In the genomic region with DNA sequence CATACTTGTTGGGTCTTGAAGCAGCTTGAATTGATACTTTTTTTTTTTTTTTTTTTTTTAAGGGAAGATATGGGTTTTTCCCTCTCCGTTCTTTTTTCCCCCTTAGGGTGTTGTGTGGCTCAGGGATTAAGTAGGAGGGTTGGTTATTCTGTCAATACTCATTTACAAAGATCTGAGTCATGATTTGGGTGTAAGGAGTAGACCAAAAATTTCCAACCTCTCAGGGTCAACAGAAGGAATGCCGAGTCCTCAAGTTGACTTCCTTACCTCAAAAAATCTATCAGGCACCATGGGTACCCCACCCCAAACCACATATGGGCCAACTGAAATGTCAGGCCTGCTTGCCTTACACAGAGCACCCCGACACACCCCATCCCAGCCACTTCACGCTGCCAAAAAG, we compare ENCODE assay signal across 28 cellular contexts.
DNase-seq lines count a peak whose midpoint lies in the region; ATAC-seq, FAIRE-seq and TF ChIP-seq lines count a peak whose summit lies in the region.
"Had no signal": no experiment of that assay in that cellular context is flagged by ENCODE, and none has a peak within 500 bp of the region (broad histone marks: within the 10 kb centered on the region; RNA-seq: fewer than 3 reads in every experiment).

No MANE protein-coding gene starts in this region.

- H3K27ac ChIP-seq in DND-41 (ENCODE audit: low read length) (peak overlapping the region; percentile 70), H9 (ENCODE audit: insufficient read length, low read depth, low read length) (no peak overlapping the region), astrocyte (ENCODE audit: low read depth, low read length) (no peak overlapping the region)
- H3K27ac ChIP-seq: gastrocnemius medialis, PC-9, psoas muscle, stomach, transverse colon, VCaP had no signal

- H3K27me3 ChIP-seq in DND-41 (ENCODE audit: insufficient read depth, low read length, poor library complexity): no peaks in the 10 kb centered on the region
- H3K27me3 ChIP-seq in H9 (ENCODE audit: insufficient read depth, low read length): no peaks in the 10 kb centered on the region
- no peaks in the 10 kb centered on the region for H3K27me3 ChIP-seq in astrocyte (ENCODE audit: insufficient read depth, low read length)
- H3K27me3 ChIP-seq: gastrocnemius medialis, stomach, transverse colon had no signal

- H3K4ac ChIP-seq in H9 (ENCODE audit: low read depth, low read length): no peak overlapping the region

- no peak overlapping the region for H3K23ac ChIP-seq in H9 (ENCODE audit: insufficient read length, low read depth, low read length)

- no peak overlapping the region for H2BK12ac ChIP-seq in H9 (ENCODE audit: insufficient read length, low read depth, low read length)

- no peak for FAIRE-seq in astrocyte (lab: Jason Lieb, UNC)
- FAIRE-seq: endometrium, GM12892 had no signal

- H2AK5ac ChIP-seq in H9 (ENCODE audit: insufficient read length, low read length): no peak overlapping the region

- no peaks in the 10 kb centered on the region for H3K79me1 ChIP-seq in H9 (ENCODE audit: insufficient read depth, low read depth, low read length, poor library complexity, severe bottlenecking)

- H3K36me3 ChIP-seq in DND-41 (ENCODE audit: insufficient read depth, low read length): peaks cover 87% of the 10 kb centered on the region
- H3K36me3 ChIP-seq in astrocyte (ENCODE audit: insufficient read depth, low read length): no peaks in the 10 kb centered on the region
- H3K36me3 ChIP-seq: gastrocnemius medialis, stomach, transverse colon had no signal

- no peak overlapping the region for H3K18ac ChIP-seq in H9 (ENCODE audit: insufficient read length, low read depth, low read length)

- H3K9ac ChIP-seq in DND-41 (ENCODE audit: low read depth, low read length) (no peak overlapping the region), H9 (ENCODE audit: extremely low read depth, insufficient read length, low read length) (no peak overlapping the region), astrocyte (ENCODE audit: low read length) (no peak overlapping the region)

- H3K79me2 ChIP-seq in DND-41 (ENCODE audit: insufficient read depth, low read length) (peaks cover 100% of the 10 kb centered on the region), H9 (ENCODE audit: insufficient read depth, low read length) (no peaks in the 10 kb centered on the region; the same call in 1 of the 2 replicates), astrocyte (ENCODE audit: insufficient read depth, low read length) (peaks cover 3% of the 10 kb centered on the region)

- H3K9me3 ChIP-seq in DND-41 (ENCODE audit: insufficient read depth, low read length, severe bottlenecking): no peaks in the 10 kb centered on the region
- no peaks in the 10 kb centered on the region for H3K9me3 ChIP-seq in H9 (ENCODE audit: control insufficient read depth, low read depth, low read length)
- no peaks in the 10 kb centered on the region for H3K9me3 ChIP-seq in astrocyte (ENCODE audit: insufficient read depth, low read depth, low read length)
- H3K9me3 ChIP-seq: gastrocnemius medialis, psoas muscle, stomach, transverse colon had no signal

- TF ChIP-seq CTCF in DND-41 (IDR thresholded peaks at IDR 0.05; ENCODE audit: borderline replicate concordance, extremely low read depth, low read length, poor library complexity, severe bottlenecking) (no peak), H9 (conservative IDR thresholded peaks at IDR 0.05) (no peak), astrocyte (IDR thresholded peaks at IDR 0.05; ENCODE audit: insufficient read depth, low read depth, low read length) (no peak)

- WGBS in H9 (ENCODE audit: extremely low coverage, insufficient read length, low lambda C conversion rate): no CpG with 5 or more reads among the region's 4 CpGs

- H3K27ac Mint-ChIP-seq in H9: peak overlapping the region in 2 of 3 experiments; percentile 64 to 70; a peak in 2 of 7 replicates
- peak overlapping the region; percentile 53 for H3K27ac Mint-ChIP-seq in astrocyte (ENCODE audit: unreplicated experiment)
- H3K27ac Mint-ChIP-seq: activated CD4-positive, alpha-beta T cell treated with anti-CD3 and anti-CD28 coated beads, Interleukin-2, amount 10 ng/mL, durations not matched to agents 7 days and 5 days; activated CD8-positive, alpha-beta memory T cell treated with anti-CD3 and anti-CD28 coated beads, Interleukin-2, amount 10 ng/mL, durations not matched to agents 7 days and 5 days; activated naive CD4-positive, alpha-beta T cell treated with anti-CD3 and anti-CD28 coated beads, Interleukin-2, amount 50 U/mL, for 72 hours; activated T-helper 2 cell treated with anti-CD3 and anti-CD28 coated beads, Interferon-gamma antibody, Interleukin-2, Interleukin-4, amounts not matched to agents 10 μg/mL and 5 μg/mL and 100 μg/mL, durations not matched to agents 14 hours and 24 hours and 36 hours; dendritic cell treated with granulocyte-macrophage colony-stimulating factor and Interleukin-4, amounts not matched to agents 40 ng/mL and 50 ng/mL, for 4 days; T-helper 2 cell treated with Interferon-gamma antibody and Interleukin-4, amounts not matched to agents 5 μg/mL and 100 μg/mL, for 36 hours had no signal

- no peak overlapping the region for H2BK15ac ChIP-seq in H9 (ENCODE audit: low read depth, low read length)

- no peak overlapping the region for H4K5ac ChIP-seq in H9 (ENCODE audit: insufficient read length, low read depth, low read length)

- H3K27me3 Mint-ChIP-seq in H9 (ENCODE audit: low read depth) (no peaks in the 10 kb centered on the region), astrocyte (ENCODE audit: low read depth, unreplicated experiment) (no peaks in the 10 kb centered on the region)
- H3K27me3 Mint-ChIP-seq: activated CD4-positive, alpha-beta T cell treated with anti-CD3 and anti-CD28 coated beads, Interleukin-2, amount 10 ng/mL, durations not matched to agents 7 days and 5 days; activated CD8-positive, alpha-beta memory T cell treated with anti-CD3 and anti-CD28 coated beads, Interleukin-2, amount 10 ng/mL, durations not matched to agents 7 days and 5 days; dendritic cell treated with granulocyte-macrophage colony-stimulating factor and Interleukin-4, amounts not matched to agents 40 ng/mL and 50 ng/mL, for 4 days had no signal

- H2AFZ ChIP-seq in DND-41 (ENCODE audit: low read depth, low read length) (no peak overlapping the region), H9 (ENCODE audit: low read length) (no peak overlapping the region), astrocyte (ENCODE audit: low read depth, low read length) (no peak overlapping the region)
- H2AFZ ChIP-seq: PC-9 had no signal

- H2BK20ac ChIP-seq in H9 (ENCODE audit: low read depth, low read length, poor library complexity, severe bottlenecking): no peak overlapping the region

- H3K9me3 Mint-ChIP-seq in H9: no peaks in the 10 kb centered on the region
- H3K9me3 Mint-ChIP-seq in astrocyte (ENCODE audit: unreplicated experiment): peaks cover 3% of the 10 kb centered on the region
- H3K9me3 Mint-ChIP-seq: activated CD4-positive, alpha-beta T cell treated with anti-CD3 and anti-CD28 coated beads, Interleukin-2, amount 10 ng/mL, durations not matched to agents 7 days and 5 days; activated naive CD4-positive, alpha-beta T cell treated with anti-CD3 and anti-CD28 coated beads, Interleukin-2, amount 50 U/mL, for 72 hours; activated T-helper 2 cell treated with anti-CD3 and anti-CD28 coated beads, Interferon-gamma antibody, Interleukin-2, Interleukin-4, amounts not matched to agents 10 μg/mL and 5 μg/mL and 100 μg/mL, durations not matched to agents 14 hours and 24 hours and 36 hours; dendritic cell treated with granulocyte-macrophage colony-stimulating factor and Interleukin-4, amounts not matched to agents 40 ng/mL and 50 ng/mL, for 4 days; T-helper 2 cell treated with Interferon-gamma antibody and Interleukin-4, amounts not matched to agents 5 μg/mL and 100 μg/mL, for 36 hours had no signal

- H3K4me3 Mint-ChIP-seq in H9 (no peak overlapping the region), astrocyte (ENCODE audit: unreplicated experiment) (no peak overlapping the region)
- H3K4me3 Mint-ChIP-seq: activated CD4-positive, alpha-beta T cell treated with anti-CD3 and anti-CD28 coated beads, Interleukin-2, amount 10 ng/mL, durations not matched to agents 7 days and 5 days; activated CD8-positive, alpha-beta memory T cell treated with anti-CD3 and anti-CD28 coated beads, Interleukin-2, amount 10 ng/mL, durations not matched to agents 7 days and 5 days; dendritic cell treated with granulocyte-macrophage colony-stimulating factor and Interleukin-4, amounts not matched to agents 40 ng/mL and 50 ng/mL, for 4 days; T-helper 2 cell treated with Interferon-gamma antibody and Interleukin-4, amounts not matched to agents 5 μg/mL and 100 μg/mL, for 36 hours had no signal

- H2BK120ac ChIP-seq in H9 (ENCODE audit: low read depth, low read length, poor library complexity, severe bottlenecking): no peak overlapping the region

- H3K4me3 ChIP-seq in DND-41 (ENCODE audit: low read depth in 1 of 2, low read length in 2 of 2) (no peak overlapping the region), astrocyte (ENCODE audit: insufficient read depth, low read depth, low read length) (no peak overlapping the region)
- H3K4me3 ChIP-seq: gastrocnemius medialis, PC-9, psoas muscle, stomach, transverse colon had no signal

- H3K4me1 Mint-ChIP-seq in H9: peaks cover 48 to 66% of the 10 kb centered on the region in 2 experiments
- peaks cover 26% of the 10 kb centered on the region for H3K4me1 Mint-ChIP-seq in astrocyte (ENCODE audit: low read depth, unreplicated experiment)
- H3K4me1 Mint-ChIP-seq: activated CD4-positive, alpha-beta T cell treated with anti-CD3 and anti-CD28 coated beads, Interleukin-2, amount 10 ng/mL, durations not matched to agents 7 days and 5 days had no signal

- H4K20me1 ChIP-seq in DND-41 (ENCODE audit: insufficient read depth, low read length): 0 out of 2 replicates have a peak, but pooled peaks cover 5% of the 10 kb centered on the region
- no peaks in the 10 kb centered on the region for H4K20me1 ChIP-seq in H9 (ENCODE audit: control insufficient read depth, insufficient read depth, insufficient read length)
- peaks cover 17% of the 10 kb centered on the region for H4K20me1 ChIP-seq in astrocyte (ENCODE audit: insufficient read depth, low read length)

- H3K4me2 ChIP-seq in DND-41 (ENCODE audit: insufficient read depth, low read length): no peak overlapping the region
- H3K4me2 ChIP-seq in H9 (ENCODE audit: insufficient read depth, insufficient read length, low read length): no peak overlapping the region
- no peak overlapping the region for H3K4me2 ChIP-seq in astrocyte (ENCODE audit: low read length)
- H3K4me2 ChIP-seq: PC-9 had no signal

- no peaks in the 10 kb centered on the region for H3K23me2 ChIP-seq in H9 (ENCODE audit: insufficient read length, low read depth, low read length, poor library complexity, severe bottlenecking)

- no peak for ATAC-seq in DND-41 (ENCODE audit: insufficient read depth, low read depth)
- ATAC-seq: activated CD8-positive, alpha-beta memory T cell treated with anti-CD3 and anti-CD28 coated beads, Interleukin-2, amount 10 ng/mL, durations not matched to agents 7 days and 5 days; gastrocnemius medialis; left colon; psoas muscle had no signal

- no peak overlapping the region for H3T11ph ChIP-seq in H9 (ENCODE audit: low read length)

- no peak overlapping the region for H3K14ac ChIP-seq in H9 (ENCODE audit: insufficient read depth, low read length)

- H3K36me3 Mint-ChIP-seq in H9 (ENCODE audit: insufficient read depth in 1 of 3, low read depth in 3 of 3): peaks cover 0 to 10% (median 5%) of the 10 kb centered on the region in 3 experiments; a peak in 4 of 7 replicates
- peaks cover 7% of the 10 kb centered on the region for H3K36me3 Mint-ChIP-seq in astrocyte (ENCODE audit: low read depth, unreplicated experiment)
- H3K36me3 Mint-ChIP-seq: activated CD8-positive, alpha-beta memory T cell treated with anti-CD3 and anti-CD28 coated beads, Interleukin-2, amount 10 ng/mL, durations not matched to agents 7 days and 5 days; activated naive CD4-positive, alpha-beta T cell treated with anti-CD3 and anti-CD28 coated beads, Interleukin-2, amount 50 U/mL, for 72 hours had no signal

- no peak overlapping the region for H4K8ac ChIP-seq in H9 (replicated peaks; ENCODE audit: insufficient read length, low read depth, low read length)

- H3K4me1 ChIP-seq in DND-41 (ENCODE audit: insufficient read depth, low read length): peaks cover 94% of the 10 kb centered on the region
- no peaks in the 10 kb centered on the region; the same call in 1 of the 2 replicates for H3K4me1 ChIP-seq in H9 (ENCODE audit: insufficient read depth, low read length)
- H3K4me1 ChIP-seq in astrocyte (ENCODE audit: insufficient read depth, low read length): peaks cover 6% of the 10 kb centered on the region
- H3K4me1 ChIP-seq: transverse colon had no signal

- H3K56ac ChIP-seq in H9 (ENCODE audit: insufficient read length, low read depth, low read length): no peak overlapping the region

- no peak overlapping the region for H2BK5ac ChIP-seq in H9 (ENCODE audit: insufficient read length, low read length)

- no peak overlapping the region for H4K91ac ChIP-seq in H9 (ENCODE audit: insufficient read length, low read depth, low read length)

- DNase-seq in DND-41 (no peak), H9 (no peak), astrocyte (ENCODE audit: low read depth) (no peak), renal cortical epithelial cell (ENCODE audit: low read depth) (peak; percentile 54), activated gamma-delta T cell treated with Interleukin-2 at 50 U/mL for 16 hours (no peak), NAMALWA (ENCODE audit: low spot score) (no peak)
- no peak for DNase-seq in stimulated activated CD4-positive, alpha-beta T cell treated with anti-CD3 and anti-CD28 coated beads, Interleukin-4, amount 100 ng/mL, for 1 hour
- DNase-seq: activated CD4-positive, alpha-beta T cell treated with anti-CD3 and anti-CD28 coated beads, Interleukin-2, amount 10 ng/mL, durations not matched to agents 7 days and 5 days; activated CD8-positive, alpha-beta memory T cell treated with anti-CD3 and anti-CD28 coated beads, Interleukin-2, amount 10 ng/mL, durations not matched to agents 7 days and 5 days; caudate nucleus; gastrocnemius medialis; left colon; NCI-H1105; NCI-H187 treated with DMSO at 0.1 percent for 48 hours; NCI-H2171 treated with DMSO at 0.1 percent for 48 hours; NCI-H524; psoas muscle; Right ventricle myocardium superior; stomach; transverse colon had no signal
